ENCODE assay signal across 23 cellular contexts in genomic region chr14:94501588-94502516, GRCh38. TPM values are rescaled to one million over a fixed set of nuclear protein-coding genes. Genes with fewer than 3 reads are reported as not detected.
"Had no signal": no experiment of that assay in that cellular context is flagged by ENCODE, and none has a peak within 500 bp of the region (broad histone marks: within the 10 kb centered on the region; RNA-seq: fewer than 3 reads in every experiment).

No MANE protein-coding gene starts in this region.

- ATAC-seq: activated naive CD4-positive, alpha-beta T cell treated with anti-CD3 and anti-CD28 coated beads, Interleukin-2, amount 50 U/mL, for 72 hours; activated naive CD8-positive, alpha-beta T cell treated with anti-CD3 and anti-CD28 coated beads, Interleukin-2, amount 50 U/mL, for 24 hours; activated T-cell treated with anti-CD3 and anti-CD28 coated beads, Interleukin-2, amount 50 U/mL, for 4 hours; T-helper 17 cell had no signal

- DNase-seq: activated CD4-positive, alpha-beta memory T cell treated with anti-CD3 and anti-CD28 coated beads for 36 hours; activated CD4-positive, alpha-beta T cell treated with anti-CD3 and anti-CD28 coated beads, Interleukin-2, amount 10 ng/mL, durations not matched to agents 7 days and 5 days; activated CD4-positive, CD25-positive, alpha-beta regulatory T cell; activated CD8-positive, alpha-beta memory T cell treated with anti-CD3 and anti-CD28 coated beads for 24 hours; activated effector memory CD4-positive, alpha-beta T cell treated with anti-CD3 and anti-CD28 coated beads, Interleukin-2, amount 50 U/mL, for 16 hours; activated naive CD4-positive, alpha-beta T cell treated with Interleukin-2 at 50 U/mL for 16 hours; activated naive CD8-positive, alpha-beta T cell treated with anti-CD3 and anti-CD28 coated beads, Interleukin-2, amount 50 U/mL, for 24 hours; activated T-cell treated with anti-CD3 and anti-CD28 coated beads, Interleukin-2, amount 50 U/mL, for 4 hours; amniotic stem cell; MG63; NCI-H1105; NCI-H1436; NCI-H187 treated with DMSO at 0.1 percent for 48 hours; NCI-H2081 treated with DMSO at 0.1 percent for 48 hours; NCI-H446; PC-9; SHP77 treated with DMSO at 0.1 percent for 48 hours; T-helper 17 cell; T-helper 9 cell had no signal

- H3K4me3 ChIP-seq: ascending aorta, cardiac muscle cell, MG63, PC-9 had no signal

- H3K27me3 ChIP-seq: ascending aorta, cardiac muscle cell, MG63 had no signal

- H3K27ac ChIP-seq: ascending aorta, cardiac muscle cell, PC-9 had no signal

- H3K9me3 ChIP-seq: ascending aorta, MG63 had no signal

- H3K4me1 ChIP-seq: ascending aorta had no signal

- H3K36me3 ChIP-seq: ascending aorta, cardiac muscle cell, MG63 had no signal

RNA-seq across cellular contexts. Expression of gene SERPINA12, which starts 7.4 kb away (rescaled TPM):
- total RNA-seq: activated CD4-positive, alpha-beta memory T cell treated with anti-CD3 and anti-CD28 coated beads for 36 hours; activated CD4-positive, alpha-beta T cell treated with anti-CD3 and anti-CD28 coated beads, Interleukin-2, amount 10 ng/mL, durations not matched to agents 7 days and 5 days; activated naive CD4-positive, alpha-beta T cell treated with anti-CD3 and anti-CD28 coated beads, Interleukin-2, amount 50 U/mL, for 72 hours; activated T-cell treated with anti-CD3 and anti-CD28 coated beads, Interleukin-2, amount 50 U/mL, for 4 hours; ascending aorta; cardiac muscle cell; PC-9; SK-MEL-5; T-helper 17 cell had no signal
- polyA plus RNA-seq: cardiac muscle cell had no signal

RNA-seq across cellular contexts. Expression of gene SERPINA9, which starts 25.9 kb away (rescaled TPM):
- total RNA-seq: activated CD4-positive, alpha-beta memory T cell treated with anti-CD3 and anti-CD28 coated beads for 36 hours; activated CD4-positive, alpha-beta T cell treated with anti-CD3 and anti-CD28 coated beads, Interleukin-2, amount 10 ng/mL, durations not matched to agents 7 days and 5 days; activated naive CD4-positive, alpha-beta T cell treated with anti-CD3 and anti-CD28 coated beads, Interleukin-2, amount 50 U/mL, for 72 hours; activated T-cell treated with anti-CD3 and anti-CD28 coated beads, Interleukin-2, amount 50 U/mL, for 4 hours; ascending aorta; cardiac muscle cell; PC-9; SK-MEL-5; T-helper 17 cell had no signal
- polyA plus RNA-seq: cardiac muscle cell had no signal

RNA-seq across cellular contexts. Expression of gene SERPINA11, which starts 49.3 kb away (rescaled TPM):
- total RNA-seq: activated CD4-positive, alpha-beta memory T cell treated with anti-CD3 and anti-CD28 coated beads for 36 hours; activated CD4-positive, alpha-beta T cell treated with anti-CD3 and anti-CD28 coated beads, Interleukin-2, amount 10 ng/mL, durations not matched to agents 7 days and 5 days; activated naive CD4-positive, alpha-beta T cell treated with anti-CD3 and anti-CD28 coated beads, Interleukin-2, amount 50 U/mL, for 72 hours; activated T-cell treated with anti-CD3 and anti-CD28 coated beads, Interleukin-2, amount 50 U/mL, for 4 hours; ascending aorta; cardiac muscle cell; PC-9; SK-MEL-5; T-helper 17 cell had no signal
- polyA plus RNA-seq: cardiac muscle cell had no signal

RNA-seq across cellular contexts. Expression of gene SERPINA4, which starts 59.4 kb away (rescaled TPM):
- total RNA-seq: activated CD4-positive, alpha-beta memory T cell treated with anti-CD3 and anti-CD28 coated beads for 36 hours; activated CD4-positive, alpha-beta T cell treated with anti-CD3 and anti-CD28 coated beads, Interleukin-2, amount 10 ng/mL, durations not matched to agents 7 days and 5 days; activated naive CD4-positive, alpha-beta T cell treated with anti-CD3 and anti-CD28 coated beads, Interleukin-2, amount 50 U/mL, for 72 hours; activated T-cell treated with anti-CD3 and anti-CD28 coated beads, Interleukin-2, amount 50 U/mL, for 4 hours; ascending aorta; cardiac muscle cell; PC-9; SK-MEL-5; T-helper 17 cell had no signal
- polyA plus RNA-seq: cardiac muscle cell had no signal
